Comparison of ENCODE assay signal across 11 cellular contexts in the genomic region with DNA sequence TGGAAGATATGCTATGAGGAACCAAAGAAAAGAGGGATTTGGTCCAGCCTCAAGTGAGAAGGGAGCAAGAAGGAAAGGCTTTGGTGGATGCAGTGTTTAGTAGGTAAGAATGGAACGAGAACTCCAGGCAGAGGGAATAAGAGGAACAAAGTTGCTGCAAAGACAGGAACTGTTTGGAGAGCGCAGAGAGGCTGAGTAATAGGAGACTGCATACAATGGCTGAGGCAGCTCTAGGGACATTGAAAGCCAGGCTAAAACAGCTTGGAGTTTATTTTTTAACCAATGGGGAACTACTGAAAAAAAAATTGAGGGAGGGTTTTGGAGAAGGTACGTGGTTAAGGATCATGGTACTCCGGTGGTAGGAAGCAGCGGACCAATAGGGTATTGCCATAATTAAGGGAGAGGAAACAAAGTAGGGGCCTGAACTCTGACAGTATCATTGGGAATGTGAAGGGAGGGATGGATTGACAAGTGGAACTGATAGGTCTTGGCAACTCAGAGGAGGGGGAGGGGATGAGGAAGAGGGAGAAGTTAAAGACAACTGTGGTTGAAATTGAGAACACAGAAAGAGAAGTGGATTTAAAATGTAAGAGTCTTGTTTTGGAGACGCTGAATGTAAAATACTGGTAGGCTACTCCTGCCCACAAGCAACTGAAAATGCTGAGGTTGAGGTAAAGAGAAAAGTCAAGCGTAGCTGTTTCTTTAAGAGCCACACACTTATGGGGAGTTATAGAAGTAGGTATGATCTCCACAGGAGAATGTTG. TPM values are rescaled to one million over a fixed set of nuclear protein-coding genes. Genes with fewer than 3 reads are reported as not detected.
DNase-seq lines count a peak whose midpoint lies in the region; ATAC-seq and TF ChIP-seq lines count a peak whose summit lies in the region.
"Had no signal": no experiment of that assay in that cellular context is flagged by ENCODE, and none has a peak within 500 bp of the region (broad histone marks: within the 10 kb centered on the region; RNA-seq: fewer than 3 reads in every experiment).

No MANE protein-coding gene starts in this region.

- peak; percentile 71 for ATAC-seq in GM18909 (IDR thresholded peaks at IDR 0.05; ENCODE audit: poor library complexity, unreplicated experiment)
- peak; percentile 71 for ATAC-seq in HG02610 (IDR thresholded peaks at IDR 0.05; ENCODE audit: unreplicated experiment)
- peak; percentile 26 for ATAC-seq in mucosa of descending colon

- no peak for TF ChIP-seq CTCF in mucosa of descending colon (IDR thresholded peaks at IDR 0.05)
- TF ChIP-seq CTCF in dorsolateral prefrontal cortex (IDR thresholded peaks at IDR 0.05 in 54 of 56, conservative IDR thresholded peaks at IDR 0.05 in 2 of 56; ENCODE audit: low read depth in 1 of 56, partially characterized antibody in 56 of 56) = no peak

- no peaks in the 10 kb centered on the region for H3K9me3 ChIP-seq in mucosa of descending colon
- H3K9me3 ChIP-seq: Peyer's patch had no signal

- H3K27ac ChIP-seq in dorsolateral prefrontal cortex = peak overlapping the region in 4 of 59 donors; percentile 7 to 30 (median 27)

- no peaks in the 10 kb centered on the region for H3K36me3 Mint-ChIP-seq in IgD-negative memory B cell

- H3K4me3 ChIP-seq in mucosa of descending colon (no peak overlapping the region), dorsolateral prefrontal cortex (no peak overlapping the region)
- H3K4me3 ChIP-seq: Peyer's patch had no signal

- no peaks in the 10 kb centered on the region for H3K9me3 Mint-ChIP-seq in IgD-negative memory B cell

- peak in 1 of 3 donors; percentile 27 for DNase-seq in mucosa of descending colon
- DNase-seq in central memory CD4-positive, alpha-beta T cell = no peak
- DNase-seq in activated naive CD4-positive, alpha-beta T cell treated with anti-CD3 and anti-CD28 coated beads, Interleukin-2, amount 50 U/mL, for 16 hours = no peak
- no peak for DNase-seq in activated naive CD4-positive, alpha-beta T cell (lab: John Stamatoyannopoulos, UW)
- no peak for DNase-seq in dorsolateral prefrontal cortex
- DNase-seq: GF-D8 had no signal

- intact Hi-C loops in mucosa of descending colon (cut with DNase I, micrococcal nuclease) (no loop called here), dorsolateral prefrontal cortex (cut with DNase I) (no loop called here)

- peaks cover 34 to 44% (median 41%) of the 10 kb centered on the region in 3 donors for H3K4me1 Mint-ChIP-seq in IgD-negative memory B cell

- peaks cover 25% of the 10 kb centered on the region for H3K27me3 Mint-ChIP-seq in IgD-negative memory B cell

- H3K27me3 ChIP-seq in dorsolateral prefrontal cortex = peaks cover 0 to 47% (median 30%) of the 10 kb centered on the region in 45 donors

- H3K36me3 ChIP-seq in mucosa of descending colon (ENCODE audit: low read depth) = no peaks in the 10 kb centered on the region
- H3K36me3 ChIP-seq: Peyer's patch had no signal

- peak overlapping the region in 2 of 3 donors; percentile 3 to 47 for H3K27ac Mint-ChIP-seq in IgD-negative memory B cell

- peak overlapping the region in 3 of 4 donors; percentile 4 to 78 (median 43) for H3K4me3 Mint-ChIP-seq in IgD-negative memory B cell

- peaks cover 3% of the 10 kb centered on the region for H3K4me1 ChIP-seq in mucosa of descending colon (ENCODE audit: low read depth)

RNA-seq across cellular contexts. Expression of a gene that starts 4.8 kb away (rescaled TPM):
- polyA plus RNA-seq in IgD-negative memory B cell = not detected
- total RNA-seq in mucosa of descending colon (not detected), dorsolateral prefrontal cortex (under 1 TPM in 4 of 120 experiments, not detected in 116; 0.20 to 0.49 (median 0.23) TPM)
- total RNA-seq: Peyer's patch, posterior vena cava had no signal

RNA-seq across cellular contexts. Expression of a gene that starts 18.3 kb away (rescaled TPM):
- 65.1 TPM for polyA plus RNA-seq in IgD-negative memory B cell
- total RNA-seq in mucosa of descending colon (10 to 100 TPM; 38.4 to 44.4 (median 39.9) TPM), dorsolateral prefrontal cortex (10 to 100 TPM; 21.5 to 45.7 (median 32.4) TPM)
